ENCODE assay signal across 8 cellular contexts in genomic region chr16:28210979-28211505, GRCh38. TPM values are rescaled to one million over a fixed set of nuclear protein-coding genes. Genes with fewer than 3 reads are reported as not detected.
DNase-seq lines count a peak whose midpoint lies in the region; ATAC-seq and TF ChIP-seq lines count a peak whose summit lies in the region.

No MANE protein-coding gene starts in this region.

- peak overlapping the region; percentile 81 for H3K27ac Mint-ChIP-seq in activated CD4-positive, alpha-beta memory T cell treated with anti-CD3 and anti-CD28 coated beads, Interleukin-2, amount 10 ng/mL, durations not matched to agents 7 days and 5 days

- H3K9me3 Mint-ChIP-seq in activated CD4-positive, alpha-beta memory T cell treated with anti-CD3 and anti-CD28 coated beads, Interleukin-2, amount 10 ng/mL, durations not matched to agents 7 days and 5 days: no peaks in the 10 kb centered on the region

- CTCF ChIA-PET in HEK293T (lab: Yijun Ruan, JAX): interaction anchor here (0.8 kb wide), 1 partner anchor 110 kb away, joined by 3 read pairs; no protein-coding TSS in a partner anchor
- CTCF ChIA-PET in activated CD4-positive, alpha-beta memory T cell treated with anti-CD3 and anti-CD28 coated beads, Interleukin-2, amount 10 ng/mL, durations not matched to agents 7 days and 5 days (lab: Charles Lee): interaction anchor here (1.2 to 5.3 kb wide), 9 partner anchors 8 to 74 kb away, joined by 3 to 37 read pairs (median 8); no protein-coding TSS in a partner anchor

- H3K36me3 Mint-ChIP-seq in activated CD4-positive, alpha-beta memory T cell treated with anti-CD3 and anti-CD28 coated beads, Interleukin-2, amount 10 ng/mL, durations not matched to agents 7 days and 5 days (ENCODE audit: low read depth): peaks cover 37% of the 10 kb centered on the region

- peak overlapping the region; percentile 85 for H3K27ac ChIP-seq in lower lobe of right lung

- peaks cover 36% of the 10 kb centered on the region for H3K4me1 ChIP-seq in lower lobe of right lung

- intact Hi-C loops in lower lobe of right lung (cut with DNase I): no loop called here

- H3K4me3 ChIP-seq in lower lobe of right lung: peak overlapping the region; percentile 88

- H3K27me3 Mint-ChIP-seq in activated CD4-positive, alpha-beta memory T cell treated with anti-CD3 and anti-CD28 coated beads, Interleukin-2, amount 10 ng/mL, durations not matched to agents 7 days and 5 days: no peaks in the 10 kb centered on the region

- H3K4me1 Mint-ChIP-seq in activated CD4-positive, alpha-beta memory T cell treated with anti-CD3 and anti-CD28 coated beads, Interleukin-2, amount 10 ng/mL, durations not matched to agents 7 days and 5 days: peaks cover 40% of the 10 kb centered on the region

- peaks cover 35% of the 10 kb centered on the region for H3K36me3 ChIP-seq in lower lobe of right lung

- peak; percentile 51 for DNase-seq in G401 (ENCODE audit: low spot score)
- peak; percentile 65 for DNase-seq in HEK293T (ENCODE audit: extremely low spot score)
- peak; percentile 3 for DNase-seq in NCI-H345 treated with DMSO at 0.1 percent for 48 hours (lab: John Stamatoyannopoulos, UW; ENCODE audit: unreplicated experiment)
- DNase-seq in activated CD4-positive, alpha-beta memory T cell treated with anti-CD3 and anti-CD28 coated beads, Interleukin-2, amount 10 ng/mL, durations not matched to agents 7 days and 5 days: peak; percentile 71
- DNase-seq in ecto neural progenitor cell (ENCODE audit: low spot score): peak; percentile 63
- peak; percentile 78 for DNase-seq in lower lobe of right lung
- peak; percentile 66 to 67 for DNase-seq in stimulated activated CD4-positive, alpha-beta T cell treated with anti-CD3 and anti-CD28 coated beads, Interleukin-4, amount 100 ng/mL, for 48 hours (ENCODE audit: low read depth in 2 of 2)

- no peaks in the 10 kb centered on the region for H3K27me3 ChIP-seq in lower lobe of right lung (ENCODE audit: low read depth)

- ATAC-seq in lower lobe of right lung (peak; percentile 80), HG02852 (IDR thresholded peaks at IDR 0.05; ENCODE audit: unreplicated experiment) (no peak)

- in situ Hi-C loops in G401 (cut with HindIII; ENCODE audit: low sequenced_read_pairs): no loop called here

- no peak for TF ChIP-seq CTCF in lower lobe of right lung (IDR thresholded peaks at IDR 0.05)

- H3K9me3 ChIP-seq in lower lobe of right lung: no peaks in the 10 kb centered on the region

- POLR2A ChIA-PET in HEK293T (lab: Yijun Ruan, JAX): interaction anchor here (1.1 to 1.6 kb wide), 2 partner anchors 9 to 28 kb away, joined by 3 to 5 read pairs; no protein-coding TSS in a partner anchor
- POLR2A ChIA-PET in activated CD4-positive, alpha-beta memory T cell treated with anti-CD3 and anti-CD28 coated beads, Interleukin-2, amount 10 ng/mL, durations not matched to agents 7 days and 5 days (lab: Charles Lee): interaction anchor here (0.8 to 7.2 kb wide), 17 partner anchors 9 to 283 kb away, joined by 3 to 208 read pairs (median 5); partner anchors contain the start of gene APOBR

- peak overlapping the region; percentile 76 for H3K4me3 Mint-ChIP-seq in activated CD4-positive, alpha-beta memory T cell treated with anti-CD3 and anti-CD28 coated beads, Interleukin-2, amount 10 ng/mL, durations not matched to agents 7 days and 5 days

TF ChIP-seq in HEK293T, 16 proteins besides CTCF, POLR2A, EP300 and RAD21:
- no peak for TF ChIP-seq TARDBP (IDR thresholded peaks at IDR 0.05)
- TF ChIP-seq L3MBTL2 (conservative IDR thresholded peaks at IDR 0.05): peak; percentile 69
- TF ChIP-seq, protein P1, sequence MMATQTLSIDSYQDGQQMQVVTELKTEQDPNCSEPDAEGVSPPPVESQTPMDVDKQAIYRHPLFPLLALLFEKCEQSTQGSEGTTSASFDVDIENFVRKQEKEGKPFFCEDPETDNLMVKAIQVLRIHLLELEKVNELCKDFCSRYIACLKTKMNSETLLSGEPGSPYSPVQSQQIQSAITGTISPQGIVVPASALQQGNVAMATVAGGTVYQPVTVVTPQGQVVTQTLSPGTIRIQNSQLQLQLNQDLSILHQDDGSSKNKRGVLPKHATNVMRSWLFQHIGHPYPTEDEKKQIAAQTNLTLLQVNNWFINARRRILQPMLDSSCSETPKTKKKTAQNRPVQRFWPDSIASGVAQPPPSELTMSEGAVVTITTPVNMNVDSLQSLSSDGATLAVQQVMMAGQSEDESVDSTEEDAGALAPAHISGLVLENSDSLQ (IDR thresholded peaks at IDR 0.05): peak; percentile 85
- TF ChIP-seq FOXA1 (IDR thresholded peaks at IDR 0.05): no peak
- TF ChIP-seq ARNT (IDR thresholded peaks at IDR 0.05): peak; percentile 64; the same call in 1 of the 2 replicates

RNA-seq across cellular contexts. Expression of gene XPO6, which starts 0.7 kb away (rescaled TPM):
- total RNA-seq in G401 (2014; rRNA removed; shearing (Covaris generic)): 75.8 and 98.0 TPM in 2 replicates
- total RNA-seq in activated CD4-positive, alpha-beta memory T cell treated with anti-CD3 and anti-CD28 coated beads, Interleukin-2, amount 10 ng/mL, durations not matched to agents 7 days and 5 days: 100 to 1,000 TPM; 218 to 223 TPM
- total RNA-seq in lower lobe of right lung: 106 TPM

Comparison
In these comparisons a context has a peak if more than half of its experiments do, and no peak if none do; other contexts are left out.
1. DNase-seq: peak in every context shown above with its lines; median percentile 78 in lower lobe of right lung; 71 in activated CD4-positive, alpha-beta memory T cell treated with anti-CD3 and anti-CD28 coated beads, Interleukin-2, amount 10 ng/mL, durations not matched to agents 7 days and 5 days; 66 in stimulated activated CD4-positive, alpha-beta T cell treated with anti-CD3 and anti-CD28 coated beads, Interleukin-4, amount 100 ng/mL, for 48 hours; 65 in HEK293T; 63 in ecto neural progenitor cell; 51 in G401; 3 in NCI-H345 treated with DMSO at 0.1 percent for 48 hours.